7 cellular contexts compared by ENCODE assay signal in the genomic region with DNA sequence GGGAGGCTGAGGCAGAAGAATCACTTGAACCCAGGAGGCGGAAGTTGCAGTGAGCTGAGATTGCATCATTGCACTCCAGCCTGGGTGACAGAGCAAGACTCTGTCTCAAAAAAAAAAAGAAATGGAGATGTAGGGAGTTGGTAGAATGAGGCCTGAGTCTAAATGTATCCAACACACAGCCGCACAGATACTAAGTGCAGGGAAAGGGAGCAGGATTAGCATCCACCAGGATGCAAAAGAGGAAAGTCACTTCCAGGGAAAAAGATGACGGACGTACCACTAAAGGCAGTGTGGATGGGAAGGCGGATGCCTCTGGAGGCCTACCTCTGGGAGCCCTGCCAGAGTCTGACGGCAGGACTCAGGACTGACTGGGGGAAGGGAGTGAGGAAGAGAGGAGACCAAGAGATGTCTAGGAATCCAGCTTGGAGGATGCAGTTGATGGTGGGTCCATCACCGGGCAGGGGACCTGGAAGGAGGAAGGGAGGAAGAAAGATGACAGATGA. TPM values are rescaled to one million over a fixed set of nuclear protein-coding genes. Genes with fewer than 3 reads are reported as not detected.
DNase-seq lines count a peak whose midpoint lies in the region; ATAC-seq lines count a peak whose summit lies in the region.
"Had no signal": no experiment of that assay in that cellular context is flagged by ENCODE, and none has a peak within 500 bp of the region (broad histone marks: within the 10 kb centered on the region; RNA-seq: fewer than 3 reads in every experiment).

No MANE protein-coding gene starts in this region.

- peak; percentile 55 for ATAC-seq in left lobe of liver

- DNase-seq in RPMI7951 (ENCODE audit: low read depth) (peak; percentile 40), left lobe of liver (ENCODE audit: low spot score) (no peak), NCI-H510A (lab: John Stamatoyannopoulos, UW) (no peak), NOMO-1 treated with dmso at 0.1 percent for 144 hours (lab: John Stamatoyannopoulos, UW; ENCODE audit: unreplicated experiment) (no peak)
- DNase-seq: colonic mucosa, NCI-H1105 treated with DMSO at 0.1 percent for 48 hours, SIG-M5 had no signal

RNA-seq across cellular contexts. Expression of a gene that starts 6.8 kb away (rescaled TPM):
- total RNA-seq in RPMI7951 (2014; rRNA removed; shearing (Covaris generic)), result 8.7 and 14.6 TPM in 2 replicates
- total RNA-seq in left lobe of liver, result 8.7 TPM

RNA-seq across cellular contexts. Expression of a gene that starts 16.3 kb away (rescaled TPM):
- total RNA-seq in RPMI7951 (2014; rRNA removed; shearing (Covaris generic)), result not detected in 2 replicates
- 1.0 TPM for total RNA-seq in left lobe of liver

RNA-seq across cellular contexts. Expression of a gene that starts 21.2 kb away (rescaled TPM):
- total RNA-seq in RPMI7951 (2014; rRNA removed; shearing (Covaris generic)), result 0.72 and 0.78 TPM in 2 replicates
- 0.30 TPM for total RNA-seq in left lobe of liver

RNA-seq across cellular contexts. Expression of a gene that starts 21.8 kb away (rescaled TPM):
- total RNA-seq in RPMI7951 (2014; rRNA removed; shearing (Covaris generic)), result 0.36 TPM in 1 of 2 replicates, not detected in the other
- not detected for total RNA-seq in left lobe of liver

RNA-seq across cellular contexts. Expression of a gene that starts 23.8 kb away (rescaled TPM):
- total RNA-seq in RPMI7951 (2014; rRNA removed; shearing (Covaris generic)), result under 0.01 TPM in 1 of 2 replicates, not detected in the other
- total RNA-seq in left lobe of liver, result 0.68 TPM
